ENCODE assay signal across 9 cellular contexts in genomic region chr3:50347187-50347813, GRCh38. TPM values are rescaled to one million over a fixed set of nuclear protein-coding genes. Genes with fewer than 3 reads are reported as not detected.
DNase-seq lines count a peak whose midpoint lies in the region; ATAC-seq and TF ChIP-seq lines count a peak whose summit lies in the region.
"Had no signal": no experiment of that assay in that cellular context is flagged by ENCODE, and none has a peak within 500 bp of the region (broad histone marks: within the 10 kb centered on the region; RNA-seq: fewer than 3 reads in every experiment).

No MANE protein-coding gene starts in this region.

- intact Hi-C loops in ascending aorta (cut with DNase I), result loop anchor here (1.0 kb wide), 1 partner anchor 195 kb away; no protein-coding TSS in a partner anchor

- no peak overlapping the region for H3K4me3 ChIP-seq in ascending aorta

- no peaks in the 10 kb centered on the region for H3K9me3 ChIP-seq in ascending aorta

- H3K4me1 ChIP-seq in ascending aorta, result peaks cover 19 to 26% of the 10 kb centered on the region in 2 donors

- DNase-seq in GDM1 (lab: John Stamatoyannopoulos, UW) (peak; percentile 50), MV-4-11 (lab: John Stamatoyannopoulos, UW) (peak; percentile 62), T1000 (lab: John Stamatoyannopoulos, UW) (peak; percentile 72), ascending aorta (ENCODE audit: low spot score in 2 of 2) (peak in 1 of 2 donors; percentile 80), iPS-NIHi11 (ENCODE audit: low spot score) (peak; percentile 55), OCI-M2 (lab: John Stamatoyannopoulos, UW; ENCODE audit: unreplicated experiment) (no peak)
- DNase-seq in stimulated activated CD4-positive, alpha-beta T cell treated with anti-CD3 and anti-CD28 coated beads, Interleukin-2, amount 100 ng/mL, for 24 hours, result peak; percentile 76 to 77

- peak; percentile 28 to 54 (median 39) for TF ChIP-seq CTCF in ascending aorta (IDR thresholded peaks at IDR 0.05)

- H3K36me3 ChIP-seq in ascending aorta, result peaks cover 0 to 13% of the 10 kb centered on the region in 2 donors

- no peaks in the 10 kb centered on the region for H3K27me3 ChIP-seq in ascending aorta

- no peak for ATAC-seq in HG02981 (IDR thresholded peaks at IDR 0.05; ENCODE audit: unreplicated experiment)

- H3K27ac ChIP-seq in ascending aorta, result peak overlapping the region in 1 of 2 donors; percentile 42
- H3K27ac ChIP-seq: epithelial cell of prostate had no signal

RNA-seq across cellular contexts. Expression of gene ZMYND10, which starts 1.8 kb away (rescaled TPM):
- total RNA-seq in ascending aorta, result not detected

RNA-seq across cellular contexts. Expression of gene NPRL2, which starts 3.3 kb away (rescaled TPM):
- total RNA-seq in ascending aorta, result 37.8 TPM

RNA-seq across cellular contexts. Expression of gene CYB561D2, which starts 3.4 kb away (rescaled TPM):
- total RNA-seq in ascending aorta, result 20.2 TPM

RNA-seq across cellular contexts. Expression of gene RASSF1, which starts 6.7 kb away (rescaled TPM):
- 34.9 TPM for total RNA-seq in ascending aorta

RNA-seq across cellular contexts. Expression of gene TMEM115, which starts 12.0 kb away (rescaled TPM):
- total RNA-seq in ascending aorta, result 55.7 TPM
